In genomic region chr7:21448974-21449373, GRCh38 we compare ENCODE assay signal across 26 cellular contexts.
"Had no signal": no experiment of that assay in that cellular context is flagged by ENCODE, and none has a peak within 500 bp of the region (broad histone marks: within the 10 kb centered on the region; RNA-seq: fewer than 3 reads in every experiment).

No MANE protein-coding gene starts in this region.

- H3K9me3 ChIP-seq: adrenal gland, body of pancreas, colonic mucosa, neutrophil, ovary, right lobe of liver, tibial artery had no signal

- H3K4me3 Mint-ChIP-seq: activated CD4-positive, alpha-beta T cell treated with anti-CD3 and anti-CD28 coated beads for 36 hours; nephron progenitor cell; T-helper 2 cell treated with Interferon-gamma antibody and Interleukin-4, amounts not matched to agents 5 μg/mL and 100 μg/mL, for 36 hours had no signal

- H3K4me3 ChIP-seq: adrenal gland, body of pancreas, colonic mucosa, dorsolateral prefrontal cortex, ovary, right lobe of liver, stomach, tibial artery, upper lobe of right lung had no signal

- H3K4me1 Mint-ChIP-seq: nephron progenitor cell had no signal

- H3K27ac Mint-ChIP-seq: activated CD4-positive, alpha-beta T cell treated with anti-CD3 and anti-CD28 coated beads for 36 hours; nephron progenitor cell; progenitor cell of endocrine pancreas; T-helper 2 cell treated with Interferon-gamma antibody and Interleukin-4, amounts not matched to agents 5 μg/mL and 100 μg/mL, for 36 hours had no signal

- ATAC-seq: activated CD4-positive, alpha-beta T cell treated with anti-CD3 and anti-CD28 coated beads for 36 hours; activated naive CD4-positive, alpha-beta T cell treated with anti-CD3 and anti-CD28 coated beads, Interleukin-2, amount 50 U/mL, for 72 hours; body of pancreas; left cardiac atrium; left ventricle myocardium superior; right lobe of liver; upper lobe of right lung had no signal

- H3K27me3 Mint-ChIP-seq: activated CD4-positive, alpha-beta T cell treated with anti-CD3 and anti-CD28 coated beads for 36 hours; progenitor cell of endocrine pancreas had no signal

- H3K4me1 ChIP-seq: adrenal gland, body of pancreas, colonic mucosa, right lobe of liver had no signal

- H3K27ac ChIP-seq: adrenal gland, body of pancreas, colonic mucosa, dorsolateral prefrontal cortex, neutrophil, ovary, right lobe of liver, stomach, tibial artery, upper lobe of right lung had no signal

- DNase-seq: activated CD4-positive, alpha-beta T cell treated with anti-CD3 and anti-CD28 coated beads for 36 hours; activated CD4-positive, CD25-positive, alpha-beta regulatory T cell; activated CD8-positive, alpha-beta memory T cell treated with anti-CD3 and anti-CD28 coated beads for 24 hours; activated effector memory CD4-positive, alpha-beta T cell treated with Interleukin-2 at 50 U/mL for 16 hours; adrenal gland; aorta; body of pancreas; cerebellar nuclear complex; colonic mucosa; dorsolateral prefrontal cortex; effector memory CD4-positive, alpha-beta T cell; glutamatergic neuron; left cardiac atrium; left ventricle myocardium superior; nephron progenitor cell; ovary; right lobe of liver; stimulated activated CD4-positive, alpha-beta T cell treated with anti-CD3 and anti-CD28 coated beads, Interleukin-2, amount 100 ng/mL, for 48 hours; stomach; T-helper 1 cell; tibial artery; upper lobe of right lung had no signal

- H3K36me3 ChIP-seq: adrenal gland, colonic mucosa, ovary, right lobe of liver, tibial artery, upper lobe of right lung had no signal

- H3K27me3 ChIP-seq: adrenal gland, body of pancreas, colonic mucosa, dorsolateral prefrontal cortex, neutrophil, ovary, right lobe of liver, stomach, tibial artery, upper lobe of right lung had no signal
